25 cellular contexts compared by ENCODE assay signal in genomic region chr1:166514067-166514466, GRCh38.
"Had no signal": no experiment of that assay in that cellular context is flagged by ENCODE, and none has a peak within 500 bp of the region (broad histone marks: within the 10 kb centered on the region; RNA-seq: fewer than 3 reads in every experiment).

No MANE protein-coding gene starts in this region.

- H3K4me2 ChIP-seq: KMS-11, SK-N-SH had no signal

- ATAC-seq: Panc1, PC-3, T-cell had no signal

- DNase-seq: IMR-90, Kasumi-1, NCI-H1105, NCI-H1417, NCI-H1436 treated with DMSO at 0.1 percent for 48 hours, NCI-H1694, NCI-H187 treated with DMSO at 0.1 percent for 48 hours, NCI-H2029 treated with DMSO at 0.1 percent for 48 hours, NCI-H2171, NCI-H226, NCI-H446, NCI-H510A, NCI-H524 treated with DMSO at 0.1 percent for 48 hours, NCI-H69, NCI-H774, PC-3, SHP77, SK-N-SH, SW 1271, T-cell had no signal

- H3K9me3 ChIP-seq: SK-N-SH had no signal

- H3K27ac ChIP-seq: HL-60, KMS-11, RWPE1 had no signal

- H3K9me2 ChIP-seq: SK-N-SH had no signal

- H3K27ac Mint-ChIP-seq: T-cell; T-helper 1 cell treated with Interleukin-12 subunit alpha and Interleukin-12 subunit beta and Interleukin-4 antibody, amounts not matched to agents 30 μg/mL and 1 μg/mL, for 36 hours had no signal

- H3K9ac ChIP-seq: KMS-11, SK-N-SH had no signal

- H3K36me3 Mint-ChIP-seq: T-cell had no signal

- H3K4me1 Mint-ChIP-seq: T-cell had no signal

- H3K4me3 Mint-ChIP-seq: T-cell; T-helper 1 cell treated with Interleukin-12 subunit alpha and Interleukin-12 subunit beta and Interleukin-4 antibody, amounts not matched to agents 30 μg/mL and 1 μg/mL, for 36 hours had no signal

- H3K9me3 Mint-ChIP-seq: T-helper 1 cell treated with Interleukin-12 subunit alpha and Interleukin-12 subunit beta and Interleukin-4 antibody, amounts not matched to agents 30 μg/mL and 1 μg/mL, for 36 hours had no signal
